17 cellular contexts compared by ENCODE assay signal in the genomic region with DNA sequence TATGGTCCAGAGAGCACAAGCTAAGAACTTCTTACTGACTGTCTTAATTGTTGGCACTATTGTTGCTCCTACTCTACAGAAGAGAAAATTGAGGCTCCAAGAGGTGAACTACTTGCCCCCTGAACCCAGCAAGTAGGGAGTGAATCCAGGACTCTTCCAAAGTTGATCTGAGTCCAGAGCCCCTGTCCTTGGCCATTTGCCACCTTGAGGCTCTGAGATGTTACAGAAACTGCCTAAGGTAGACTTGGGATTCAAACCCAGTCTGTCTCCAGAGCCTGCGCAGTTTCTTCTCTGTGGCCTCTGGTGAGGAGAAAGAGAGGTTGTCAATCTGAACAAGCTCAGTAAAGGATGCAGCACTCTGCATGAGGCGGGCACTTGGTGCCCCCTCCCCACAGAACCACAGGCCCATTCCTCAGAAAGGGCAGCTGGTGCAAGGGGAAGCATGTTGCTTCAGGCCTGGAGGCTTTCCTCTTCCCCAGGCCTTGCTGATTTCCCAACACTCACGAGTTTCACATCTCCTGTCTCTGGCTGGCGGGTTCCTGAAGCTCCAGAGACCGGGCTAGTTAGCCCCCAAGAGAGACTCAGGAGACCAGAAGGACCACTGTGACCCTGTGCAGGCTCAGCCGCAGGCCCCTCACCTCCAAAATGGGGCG. TPM values are rescaled to one million over a fixed set of nuclear protein-coding genes. Genes with fewer than 3 reads are reported as not detected.
DNase-seq lines count a peak whose midpoint lies in the region; ATAC-seq and TF ChIP-seq lines count a peak whose summit lies in the region.
"Had no signal": no experiment of that assay in that cellular context is flagged by ENCODE, and none has a peak within 500 bp of the region (broad histone marks: within the 10 kb centered on the region; RNA-seq: fewer than 3 reads in every experiment).

No MANE protein-coding gene starts in this region.

- H3K9me3 ChIP-seq in thyroid gland, result no peaks in the 10 kb centered on the region
- H3K9me3 ChIP-seq: mucosa of descending colon, testis had no signal

- no peaks in the 10 kb centered on the region for H3K27me3 ChIP-seq in thyroid gland
- H3K27me3 ChIP-seq: testis had no signal

- DNase-seq in Right ventricle myocardium superior (peak; percentile 46), left cardiac atrium (no peak), NOMO-1 (lab: John Stamatoyannopoulos, UW; ENCODE audit: unreplicated experiment in 2 of 2) (peak; percentile 60 to 67), left ventricle myocardium superior (no peak), thyroid gland (no peak), NCI-H446 (lab: John Stamatoyannopoulos, UW) (no peak), kidney tubule cell (ENCODE audit: low spot score) (no peak)
- DNase-seq: amniotic stem cell, NCI-H1930, NCI-H526 treated with DMSO at 0.1 percent for 48 hours, RPMI8226, testis had no signal

- no peak for TF ChIP-seq CTCF in thyroid gland (IDR thresholded peaks at IDR 0.05)

- peaks cover 47 to 50% of the 10 kb centered on the region in 2 donors for H3K4me1 ChIP-seq in thyroid gland

- ATAC-seq in Right ventricle myocardium superior (ENCODE audit: poor library complexity) (no peak), left cardiac atrium (no peak), left ventricle myocardium superior (peak; percentile 10), GM21381 (IDR thresholded peaks at IDR 0.05; ENCODE audit: unreplicated experiment) (no peak)
- ATAC-seq: mucosa of descending colon had no signal

- H3K27ac ChIP-seq in thyroid gland, result peak overlapping the region in 2 of 3 donors; percentile 37 to 66
- H3K27ac ChIP-seq: testis had no signal

- intact Hi-C loops in Right ventricle myocardium superior (cut with DNase I), result no loop called here
- intact Hi-C loops in left cardiac atrium (cut with DNase I), result no loop called here
- intact Hi-C loops in left ventricle myocardium superior (cut with micrococcal nuclease), result no loop called here
- intact Hi-C loops in thyroid gland (cut with DNase I), result no loop called here

- H3K36me3 ChIP-seq in thyroid gland, result no peaks in the 10 kb centered on the region

- TF ChIP-seq POLR2A in thyroid gland (IDR thresholded peaks at IDR 0.05), result no peak

- WGBS in thyroid gland, 2 donors, result 90 to 95% methylated on average over 2 to 5 of the region's 7 CpGs

- H3K4me3 ChIP-seq in thyroid gland (replicated peaks in 1 of 3), result no peak overlapping the region
- H3K4me3 ChIP-seq: mucosa of descending colon, testis had no signal

RNA-seq across cellular contexts. Expression of gene LCP2, which starts 2.9 kb away (rescaled TPM):
- 6.7 TPM for total RNA-seq in Right ventricle myocardium superior
- total RNA-seq in left cardiac atrium, result 10 to 100 TPM; 10.6 to 12.3 TPM
- 7.1 TPM for total RNA-seq in left ventricle myocardium superior
- 10 to 100 TPM in 1 of 4 donors, 1 to 10 TPM in 3; 3.2 to 22.7 (median 6.9) TPM for total RNA-seq in thyroid gland
- total RNA-seq: Daoy, epithelial cell of proximal tubule, progenitor cell of endocrine pancreas had no signal

Comparison
In these comparisons a context has a peak if more than half of its experiments do, and no peak if none do; other contexts are left out.
1. DNase-seq: peak in Right ventricle myocardium superior (single experiment) and NOMO-1 (2 of 2); none in left cardiac atrium (single experiment), left ventricle myocardium superior (single experiment), thyroid gland (0 of 2), NCI-H446 (0 of 2) and kidney tubule cell (single experiment).